ENCODE assay signal across 24 cellular contexts in genomic region chr14:96120392-96120791, GRCh38.
DNase-seq lines count a peak whose midpoint lies in the region; ATAC-seq and TF ChIP-seq lines count a peak whose summit lies in the region.
"Had no signal": no experiment of that assay in that cellular context is flagged by ENCODE, and none has a peak within 500 bp of the region (broad histone marks: within the 10 kb centered on the region; RNA-seq: fewer than 3 reads in every experiment).

No MANE protein-coding gene starts in this region.

- DNase-seq in stimulated activated naive CD8-positive, alpha-beta T cell treated with anti-CD3 and anti-CD28 coated beads, Interleukin-15, amount 100 ng/mL, for 72 hours = no peak
- no peak for DNase-seq in stimulated activated naive CD8-positive, alpha-beta T cell treated with anti-CD3 and anti-CD28 coated beads, Interleukin-15, Interleukin-2, amounts not matched to agents 100 U/mL and 50 U/mL, for 24 hours
- DNase-seq in SJSA1 (ENCODE audit: low read depth in 1 of 2, low spot score in 2 of 2) = no peak
- DNase-seq in osteoblast (ENCODE audit: insufficient read length, low spot score, missing footprints) = no peak
- no peak for DNase-seq in NCI-H345 treated with DMSO at 0.1 percent for 48 hours (lab: John Stamatoyannopoulos, UW; ENCODE audit: unreplicated experiment)
- DNase-seq: AML-193; CD4-positive, alpha-beta T cell; COR-L47; KBM-7; MV-4-11; NCI-H1105 treated with DMSO at 0.1 percent for 48 hours; NCI-H146; NCI-H1930; NCI-H2107; NCI-H69; Peyer's patch; SHP77 treated with DMSO at 0.1 percent for 48 hours had no signal

- H3K36me3 ChIP-seq in SJSA1 (no peaks in the 10 kb centered on the region), osteoblast (ENCODE audit: insufficient read depth, low read length) (no peaks in the 10 kb centered on the region)
- H3K36me3 ChIP-seq: BLaER1 treated with 17β-estradiol and CSF1 and Interleukin-3, amounts not matched to agents 10 nM and 100 nM; Peyer's patch had no signal

- H4K20me1 ChIP-seq in osteoblast (ENCODE audit: insufficient read depth, low read length) = no peaks in the 10 kb centered on the region
- H4K20me1 ChIP-seq: BLaER1 treated with 17β-estradiol and CSF1 and Interleukin-3, amounts not matched to agents 10 nM and 100 nM had no signal

- H3K9me3 ChIP-seq in SJSA1 (replicated peaks) = no peaks in the 10 kb centered on the region
- H3K9me3 ChIP-seq in osteoblast (ENCODE audit: low read depth, low read length) = no peaks in the 10 kb centered on the region
- H3K9me3 ChIP-seq: Peyer's patch had no signal

- H3K4me1 ChIP-seq in SJSA1 (replicated peaks) (peaks cover 69% of the 10 kb centered on the region), osteoblast (ENCODE audit: insufficient read depth, low read length) (peaks cover 47% of the 10 kb centered on the region)

- H3K27ac ChIP-seq in SJSA1 (peak overlapping the region; percentile 97), osteoblast (ENCODE audit: low read depth, low read length) (peak overlapping the region; percentile 93)
- H3K27ac ChIP-seq: Peyer's patch, SK-N-MC had no signal

- TF ChIP-seq CTCF in osteoblast (IDR thresholded peaks at IDR 0.05; ENCODE audit: extremely low read depth, low read depth, low read length) = no peak

- H3K27me3 Mint-ChIP-seq in stimulated activated naive CD8-positive, alpha-beta T cell treated with anti-CD3 and anti-CD28 coated beads, Interleukin-15, amount 100 ng/mL, for 72 hours = no peaks in the 10 kb centered on the region
- H3K27me3 Mint-ChIP-seq: CD4-positive, alpha-beta T cell had no signal

- no peaks in the 10 kb centered on the region for H3K9me3 Mint-ChIP-seq in stimulated activated naive CD8-positive, alpha-beta T cell treated with anti-CD3 and anti-CD28 coated beads, Interleukin-15, amount 100 ng/mL, for 72 hours

- H3K4me1 Mint-ChIP-seq in stimulated activated naive CD8-positive, alpha-beta T cell treated with anti-CD3 and anti-CD28 coated beads, Interleukin-15, amount 100 ng/mL, for 72 hours = peaks cover 51% of the 10 kb centered on the region

- peak overlapping the region in 1 of 2 donors; percentile 91 for H3K27ac Mint-ChIP-seq in stimulated activated naive CD8-positive, alpha-beta T cell treated with anti-CD3 and anti-CD28 coated beads, Interleukin-15, amount 100 ng/mL, for 72 hours
- H3K27ac Mint-ChIP-seq: CD4-positive, alpha-beta T cell had no signal

- H2AFZ ChIP-seq in osteoblast (ENCODE audit: low read length) = peak overlapping the region; percentile 64

- H3K4me3 ChIP-seq in SJSA1 (no peak overlapping the region), osteoblast (ENCODE audit: insufficient read depth, low read length) (no peak overlapping the region)
- H3K4me3 ChIP-seq: A549; BLaER1 treated with 17β-estradiol and CSF1 and Interleukin-3, amounts not matched to agents 10 nM and 100 nM; GM12878; Peyer's patch; SK-N-MC had no signal

- no peak overlapping the region for H3K4me3 Mint-ChIP-seq in stimulated activated naive CD8-positive, alpha-beta T cell treated with anti-CD3 and anti-CD28 coated beads, Interleukin-15, amount 100 ng/mL, for 72 hours
- H3K4me3 Mint-ChIP-seq: CD4-positive, alpha-beta T cell had no signal

- no peaks in the 10 kb centered on the region for H3K79me2 ChIP-seq in osteoblast (ENCODE audit: insufficient read depth, low read length)

- no peak overlapping the region for H3K4me2 ChIP-seq in osteoblast (ENCODE audit: insufficient read depth, low read length)
- H3K4me2 ChIP-seq: A549 had no signal

- H3K27me3 ChIP-seq in SJSA1 (replicated peaks) (no peaks in the 10 kb centered on the region), osteoblast (ENCODE audit: insufficient read depth, low read length) (no peaks in the 10 kb centered on the region)
- H3K27me3 ChIP-seq: BLaER1 treated with 17β-estradiol and CSF1 and Interleukin-3, amounts not matched to agents 10 nM and 100 nM; Peyer's patch had no signal

- ATAC-seq in stimulated activated naive CD8-positive, alpha-beta T cell treated with anti-CD3 and anti-CD28 coated beads, Interleukin-15, amount 100 ng/mL, for 72 hours = peak; percentile 26
- ATAC-seq in stimulated activated naive CD8-positive, alpha-beta T cell treated with anti-CD3 and anti-CD28 coated beads, Interleukin-15, Interleukin-2, amounts not matched to agents 100 U/mL and 50 U/mL, for 24 hours = no peak
- ATAC-seq in GM21737 (IDR thresholded peaks at IDR 0.05; ENCODE audit: unreplicated experiment) = no peak
- ATAC-seq in HG03108 (IDR thresholded peaks at IDR 0.05; ENCODE audit: unreplicated experiment) = no peak
- ATAC-seq: A549, HepG2 had no signal
